In genomic region chr5:149938791-149939358, GRCh38 we compare ENCODE assay signal across 11 cellular contexts. TPM values are rescaled to one million over a fixed set of nuclear protein-coding genes. Genes with fewer than 3 reads are reported as not detected.
A peak's percentile ranks its signal among the peaks of the same experiment; 100 is the strongest.
DNase-seq lines count a peak whose midpoint lies in the region; ATAC-seq, FAIRE-seq and TF ChIP-seq lines count a peak whose summit lies in the region.
"Had no signal": no experiment of that assay in that cellular context is flagged by ENCODE, and none has a peak within 500 bp of the region (broad histone marks: within the 10 kb centered on the region; RNA-seq: fewer than 3 reads in every experiment).

No MANE protein-coding gene starts in this region.

- ATAC-seq in omental fat pad (ENCODE audit: low FRiP score): peak; percentile 46

- DNase-seq in EL (peak; percentile 91), NOMO-1 (lab: John Stamatoyannopoulos, UW; ENCODE audit: unreplicated experiment in 2 of 2) (peak; percentile 53 to 77), coronary artery (ENCODE audit: low spot score) (no peak), omental fat pad (ENCODE audit: low spot score) (no peak), small intestine (no peak), D721Med (ENCODE audit: insufficient read length, low spot score) (no peak), substantia nigra (lab: John Stamatoyannopoulos, UW) (no peak)
- no peak for DNase-seq in activated CD4-positive, alpha-beta T cell treated with anti-CD3 and anti-CD28 coated beads for 48 hours
- DNase-seq: NCI-H2029 treated with DMSO at 0.1 percent for 48 hours had no signal

- H3K4me1 ChIP-seq in small intestine (ENCODE audit: control insufficient read depth in 2 of 2, insufficient read depth in 1 of 2, low read depth in 1 of 2, low read length in 1 of 2): no peaks in the 10 kb centered on the region

- TF ChIP-seq CTCF in coronary artery (IDR thresholded peaks at IDR 0.05) (no peak), omental fat pad (IDR thresholded peaks at IDR 0.05) (no peak), D721Med (IDR thresholded peaks at IDR 0.05; ENCODE audit: insufficient read depth, missing control alignments) (no peak)

- H3K27ac ChIP-seq in coronary artery (peak overlapping the region; percentile 39 to 58), small intestine (ENCODE audit: low read depth in 1 of 2, low read length in 1 of 2) (no peak overlapping the region), substantia nigra (ENCODE audit: low read depth, low read length, poor library complexity, severe bottlenecking) (no peak overlapping the region)

- WGBS in small intestine, 3 donors: 82 to 91% (median 89%) methylated on average over 6 of the region's 6 CpGs

- H3K4me3 ChIP-seq in coronary artery (no peak overlapping the region), small intestine (ENCODE audit: low read depth in 1 of 2, low read length in 2 of 2) (no peak overlapping the region)
- H3K4me3 ChIP-seq: GM12878 had no signal

- no peaks in the 10 kb centered on the region for H3K36me3 ChIP-seq in small intestine (ENCODE audit: control insufficient read depth in 2 of 2, insufficient read depth in 2 of 2, low read length in 2 of 2)

- H3K27me3 ChIP-seq in small intestine (ENCODE audit: control insufficient read depth in 2 of 2, insufficient read depth in 2 of 2, low read length in 2 of 2): no peaks in the 10 kb centered on the region

- FAIRE-seq in small intestine (lab: Jason Lieb, UNC): no peak
- no peak for FAIRE-seq in D721Med (lab: Jason Lieb, UNC)
- FAIRE-seq: GM12878 had no signal

- no peaks in the 10 kb centered on the region for H3K9me3 ChIP-seq in small intestine (ENCODE audit: control insufficient read depth, low read depth)

RNA-seq across cellular contexts. Expression of gene PDE6A, which starts 5.7 kb away (rescaled TPM):
- not detected for total RNA-seq in omental fat pad
- under 1 TPM in 1 of 3 donors, not detected in 2; 0.03 TPM for polyA plus RNA-seq in small intestine
- total RNA-seq: GM12878 had no signal
- polyA plus RNA-seq: neural cell had no signal

RNA-seq across cellular contexts. Expression of gene SLC26A2, which starts 21.7 kb away (rescaled TPM):
- 10 to 100 TPM; 14.8 to 21.8 (median 16.6) TPM for total RNA-seq in omental fat pad
- 1 to 10 TPM; 2.7 to 5.6 (median 5.3) TPM for polyA plus RNA-seq in small intestine

Comparison
In these comparisons a context has a peak if more than half of its experiments do, and no peak if none do; other contexts are left out.
1. DNase-seq: peak in EL (single experiment) and NOMO-1 (2 of 2); none in coronary artery (single experiment), omental fat pad (single experiment), activated CD4-positive, alpha-beta T cell treated with anti-CD3 and anti-CD28 coated beads for 48 hours (single experiment), small intestine (single experiment), D721Med (single experiment) and substantia nigra (0 of 49).
2. H3K27ac ChIP-seq: peak in coronary artery (2 of 2); none in small intestine (0 of 2) and substantia nigra (single experiment).